6 cellular contexts compared by ENCODE assay signal in the genomic region with DNA sequence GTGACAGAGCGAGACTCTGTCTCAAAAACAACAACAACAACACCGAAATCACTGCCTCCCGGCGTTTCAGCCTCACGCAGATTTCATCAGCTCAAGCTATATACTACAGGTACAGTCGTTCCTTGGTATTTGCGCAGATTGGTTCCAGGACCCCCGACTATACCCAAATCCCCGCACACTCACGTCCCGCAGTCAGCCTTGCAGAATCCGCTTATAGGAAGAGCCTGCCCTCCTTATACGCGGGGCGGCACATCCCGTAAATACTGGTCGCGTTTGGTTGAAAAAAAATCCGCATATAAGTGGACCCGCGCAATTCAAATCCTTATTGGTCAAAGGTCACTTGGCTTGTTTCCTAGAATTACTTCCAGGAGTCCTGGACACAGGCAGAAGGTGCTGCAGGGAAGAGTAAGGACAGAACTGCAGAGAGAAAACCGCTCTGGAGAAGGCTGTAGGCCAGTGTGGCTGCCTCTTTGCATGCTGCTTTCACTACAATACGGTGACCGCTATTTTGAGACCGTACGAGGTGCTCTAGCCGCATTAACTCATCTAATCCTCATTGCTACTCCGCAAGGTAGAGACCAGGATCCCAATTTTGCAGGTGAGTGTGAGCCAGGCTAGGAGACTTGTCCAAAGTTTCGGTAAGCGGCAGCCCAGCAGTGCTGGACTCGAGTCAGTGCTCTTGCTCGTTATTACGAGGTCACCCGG. TPM values are rescaled to one million over a fixed set of nuclear protein-coding genes. Genes with fewer than 3 reads are reported as not detected.
DNase-seq lines count a peak whose midpoint lies in the region; ATAC-seq and TF ChIP-seq lines count a peak whose summit lies in the region.

No MANE protein-coding gene starts in this region.

- WGBS in tibial nerve, 2 donors = 15 to 25% methylated on average over 30 to 33 of the region's 34 CpGs

- H3K4me2 ChIP-seq in OCI-LY3 (ENCODE audit: low read length) = peak overlapping the region; percentile 83

- peaks cover 17% of the 10 kb centered on the region for H4K20me1 ChIP-seq in OCI-LY3 (ENCODE audit: insufficient read depth, low read length)

- H3K36me3 ChIP-seq in OCI-LY3 (replicated peaks; ENCODE audit: low read depth, low read length) = peaks cover 22% of the 10 kb centered on the region
- peaks cover 0 to 40% (median 0%) of the 10 kb centered on the region in 3 donors for H3K36me3 ChIP-seq in tibial nerve

- H3K9me3 ChIP-seq in OCI-LY3 (ENCODE audit: insufficient read depth, low read length) (no peaks in the 10 kb centered on the region), tibial nerve (no peaks in the 10 kb centered on the region)

- ATAC-seq in left cardiac atrium = peak; percentile 1 to 6
- no peak for ATAC-seq in HG03439 (IDR thresholded peaks at IDR 0.05; ENCODE audit: unreplicated experiment)

- H3K9ac ChIP-seq in OCI-LY3 (ENCODE audit: low read length) = peak overlapping the region; percentile 87

- H3K4me1 ChIP-seq in OCI-LY3 (ENCODE audit: low read length) = peaks cover 18% of the 10 kb centered on the region
- H3K4me1 ChIP-seq in tibial nerve = peaks cover 0 to 30% (median 15%) of the 10 kb centered on the region in 4 donors

- H3K27me3 ChIP-seq in OCI-LY3 (ENCODE audit: low read depth, low read length) (no peaks in the 10 kb centered on the region), tibial nerve (no peaks in the 10 kb centered on the region)

- H3K4me3 ChIP-seq in OCI-LY3 (ENCODE audit: low read length) (peak overlapping the region; percentile 94), tibial nerve (peak overlapping the region; percentile 71 to 95 (median 89))

- TF ChIP-seq POLR2A in tibial nerve (IDR thresholded peaks at IDR 0.05) = no peak

- TF ChIP-seq EP300 in tibial nerve (IDR thresholded peaks at IDR 0.05) = no peak

- intact Hi-C loops in left cardiac atrium (cut with DNase I) = no loop called here

- no peak for TF ChIP-seq CTCF in OCI-LY3 (IDR thresholded peaks at IDR 0.05; ENCODE audit: low read depth, low read length)
- no peak for TF ChIP-seq CTCF in tibial nerve (IDR thresholded peaks at IDR 0.05)

- peak; percentile 15 for DNase-seq in ELF-1 (ENCODE audit: low read depth, low spot score)
- no peak for DNase-seq in left cardiac atrium
- DNase-seq in tibial nerve (ENCODE audit: low spot score in 2 of 2) = no peak
- no peak for DNase-seq in AG08395 (ENCODE audit: low spot score)

- H3K27ac ChIP-seq in OCI-LY3 (ENCODE audit: low read length) (peak overlapping the region; percentile 44), tibial nerve (peak overlapping the region; percentile 49 to 88 (median 78))

- H2AFZ ChIP-seq in OCI-LY3 (ENCODE audit: low read depth, low read length) = no peak overlapping the region

- peaks cover 56% of the 10 kb centered on the region for H3K79me2 ChIP-seq in OCI-LY3 (ENCODE audit: low read length)

RNA-seq across cellular contexts. Expression of a gene that starts 0.7 kb away (rescaled TPM):
- total RNA-seq in left cardiac atrium (100 to 1,000 TPM; 445 TPM), tibial nerve (10 to 100 TPM; 43.7 to 87.8 (median 67.1) TPM)

RNA-seq across cellular contexts. Expression of a gene that starts 37.9 kb away (rescaled TPM):
- total RNA-seq in left cardiac atrium (10 to 100 TPM; 50.7 to 62.3 TPM), tibial nerve (100 to 1,000 TPM in 1 of 4 donors, 10 to 100 TPM in 3; 70.5 to 110 (median 76.5) TPM)

RNA-seq across cellular contexts. Expression of a gene that starts 38.2 kb away (rescaled TPM):
- total RNA-seq in left cardiac atrium = 10 to 100 TPM; 16.6 to 19.3 TPM
- 10 to 100 TPM; 42.2 to 70.7 (median 57.1) TPM for total RNA-seq in tibial nerve

RNA-seq across cellular contexts. Expression of a gene that starts 45.7 kb away (rescaled TPM):
- 1 to 10 TPM; 6.3 to 6.6 TPM for total RNA-seq in left cardiac atrium
- 10 to 100 TPM in 3 of 4 donors, 1 to 10 TPM in 1; 9.6 to 19.0 (median 10.7) TPM for total RNA-seq in tibial nerve

RNA-seq across cellular contexts. Expression of a gene that starts 45.9 kb away (rescaled TPM):
- total RNA-seq in left cardiac atrium = 10 to 100 TPM; 32.9 to 45.9 TPM
- 10 to 100 TPM; 23.1 to 28.8 (median 27.3) TPM for total RNA-seq in tibial nerve

Comparison
In these comparisons a context has a peak if more than half of its experiments do, and no peak if none do; other contexts are left out.
1. RNA of a gene that starts 0.7 kb away (total RNA-seq): 445 TPM in left cardiac atrium; 43.7 to 87.8 TPM in tibial nerve; every median in the first group is over 4 times any median in the second.